In genomic region chr19:4376991-4377781, GRCh38 we compare ENCODE assay signal across 10 cellular contexts. TPM values are rescaled to one million over a fixed set of nuclear protein-coding genes. Genes with fewer than 3 reads are reported as not detected.
A peak's percentile ranks its signal among the peaks of the same experiment; 100 is the strongest.
DNase-seq lines count a peak whose midpoint lies in the region; ATAC-seq, FAIRE-seq and TF ChIP-seq lines count a peak whose summit lies in the region.
"Had no signal": no experiment of that assay in that cellular context is flagged by ENCODE, and none has a peak within 500 bp of the region (broad histone marks: within the 10 kb centered on the region; RNA-seq: fewer than 3 reads in every experiment).

No MANE protein-coding gene starts in this region.

- CTCF ChIA-PET in activated CD8-positive, alpha-beta T cell treated with anti-CD3 and anti-CD28 coated beads, Interleukin-2, amount 10 ng/mL, durations not matched to agents 7 days and 5 days (lab: Charles Lee) = interaction anchor here (1.0 to 2.3 kb wide), 2 partner anchors 23 to 25 kb away, joined by 3 to 7 read pairs; partner anchors contain the start of gene SH3GL1
- CTCF ChIA-PET in HepG2 (lab: Yijun Ruan, JAX; ENCODE audit: low intra/inter-chr PET ratio, low total read pairs) = interaction anchor here (3.1 kb wide), 1 partner anchor 24 kb away, joined by 27 read pairs; the partner anchor contains the start of genes CHAF1A and SH3GL1

- intact Hi-C loops in HepG2 (cut with micrococcal nuclease; ENCODE audit: unreplicated experiment) = no loop called here

- H3K4me2 ChIP-seq in HepG2 (ENCODE audit: low read depth, low read length) = no peak overlapping the region

- H3K27me3 Mint-ChIP-seq in activated naive CD4-positive, alpha-beta T cell treated with anti-CD3 and anti-CD28 coated beads, Interleukin-2, amount 50 U/mL, for 24 hours = no peaks in the 10 kb centered on the region
- H3K27me3 Mint-ChIP-seq in activated CD8-positive, alpha-beta T cell treated with anti-CD3 and anti-CD28 coated beads, Interleukin-2, amount 10 ng/mL, durations not matched to agents 7 days and 5 days (ENCODE audit: low read depth) = no peaks in the 10 kb centered on the region
- no peaks in the 10 kb centered on the region for H3K27me3 Mint-ChIP-seq in type B pancreatic cell
- H3K27me3 Mint-ChIP-seq: activated naive CD8-positive, alpha-beta T cell treated with anti-CD3 and anti-CD28 coated beads for 36 hours had no signal

- H3K4me3 ChIP-seq in HepG2 (replicated peaks in 1 of 3; ENCODE audit: insufficient read depth in 1 of 3, low read depth in 2 of 3, low read length in 3 of 3) (no peak overlapping the region), HAP-1 (no peak overlapping the region)

- ATAC-seq in activated naive CD4-positive, alpha-beta T cell treated with anti-CD3 and anti-CD28 coated beads, Interleukin-2, amount 50 U/mL, for 72 hours = no peak
- no peak for ATAC-seq in activated CD8-positive, alpha-beta T cell treated with anti-CD3 and anti-CD28 coated beads, Interleukin-2, amount 10 ng/mL, durations not matched to agents 7 days and 5 days
- ATAC-seq in HepG2 = no peak

- POLR2A ChIA-PET in activated CD8-positive, alpha-beta T cell treated with anti-CD3 and anti-CD28 coated beads, Interleukin-2, amount 10 ng/mL, durations not matched to agents 7 days and 5 days (lab: Charles Lee) = no interaction called here
- POLR2A ChIA-PET in HepG2 (lab: Yijun Ruan, JAX) = interaction anchor here (3.9 to 4.8 kb wide), 2 partner anchors 14 to 34 kb away, joined by 30 to 64 read pairs; partner anchors contain the start of gene MPND

- no peak for DNase-seq in activated naive CD4-positive, alpha-beta T cell treated with anti-CD3 and anti-CD28 coated beads, Interleukin-2, amount 50 U/mL, for 72 hours (ENCODE audit: low spot score in 2 of 2)
- no peak for DNase-seq in activated CD8-positive, alpha-beta T cell treated with anti-CD3 and anti-CD28 coated beads, Interleukin-2, amount 10 ng/mL, durations not matched to agents 7 days and 5 days
- no peak for DNase-seq in HepG2 (ENCODE audit: low spot score)
- DNase-seq in type B pancreatic cell (ENCODE audit: extremely low spot score, unreplicated experiment) = no peak
- no peak for DNase-seq in HAP-1 (ENCODE audit: low spot score in 2 of 2)
- no peak for DNase-seq in NCI-H146 treated with DMSO at 0.1 percent for 48 hours (lab: John Stamatoyannopoulos, UW; ENCODE audit: unreplicated experiment)
- DNase-seq in GM03348 (ENCODE audit: low spot score) = no peak
- DNase-seq: activated naive CD8-positive, alpha-beta T cell treated with anti-CD3 and anti-CD28 coated beads for 36 hours; NCI-H1417 treated with DMSO at 0.1 percent for 48 hours had no signal

- H3K27me3 ChIP-seq in HepG2 (ENCODE audit: control insufficient read depth in 1 of 2, insufficient read depth in 2 of 2, low read length in 2 of 2) (no peaks in the 10 kb centered on the region), HAP-1 (ENCODE audit: low read depth) (no peaks in the 10 kb centered on the region)

- no peaks in the 10 kb centered on the region for H3K9me3 Mint-ChIP-seq in activated naive CD4-positive, alpha-beta T cell treated with anti-CD3 and anti-CD28 coated beads, Interleukin-2, amount 50 U/mL, for 24 hours
- no peaks in the 10 kb centered on the region for H3K9me3 Mint-ChIP-seq in activated naive CD4-positive, alpha-beta T cell treated with anti-CD3 and anti-CD28 coated beads, Interleukin-2, amount 50 U/mL, for 72 hours
- H3K9me3 Mint-ChIP-seq in activated CD8-positive, alpha-beta T cell treated with anti-CD3 and anti-CD28 coated beads, Interleukin-2, amount 10 ng/mL, durations not matched to agents 7 days and 5 days (ENCODE audit: insufficient read depth) = no peaks in the 10 kb centered on the region
- H3K9me3 Mint-ChIP-seq in type B pancreatic cell = no peaks in the 10 kb centered on the region
- H3K9me3 Mint-ChIP-seq: activated naive CD8-positive, alpha-beta T cell treated with anti-CD3 and anti-CD28 coated beads for 36 hours had no signal

- no peak overlapping the region for H2AFZ ChIP-seq in HepG2 (ENCODE audit: low read length)

- TF ChIP-seq POLR2A in HepG2 (IDR thresholded peaks at IDR 0.05; ENCODE audit: insufficient read depth in 1 of 2, low read depth in 2 of 2, low read length in 2 of 2) = no peak

- peaks cover 6% of the 10 kb centered on the region; the same call in 1 of the 2 replicates for H4K20me1 ChIP-seq in HepG2 (ENCODE audit: insufficient read depth, low read length)

- peaks cover 73% of the 10 kb centered on the region for H3K79me2 ChIP-seq in HepG2 (ENCODE audit: insufficient read depth, low read length)

- peak overlapping the region; percentile 33 for H3K4me3 Mint-ChIP-seq in activated naive CD4-positive, alpha-beta T cell treated with anti-CD3 and anti-CD28 coated beads, Interleukin-2, amount 50 U/mL, for 24 hours
- H3K4me3 Mint-ChIP-seq in activated CD8-positive, alpha-beta T cell treated with anti-CD3 and anti-CD28 coated beads, Interleukin-2, amount 10 ng/mL, durations not matched to agents 7 days and 5 days = no peak overlapping the region
- H3K4me3 Mint-ChIP-seq in type B pancreatic cell = no peak overlapping the region
- H3K4me3 Mint-ChIP-seq: activated naive CD8-positive, alpha-beta T cell treated with anti-CD3 and anti-CD28 coated beads for 36 hours had no signal

- no peaks in the 10 kb centered on the region for H3K36me3 Mint-ChIP-seq in activated naive CD4-positive, alpha-beta T cell treated with anti-CD3 and anti-CD28 coated beads, Interleukin-2, amount 50 U/mL, for 24 hours
- peaks cover 0 to 4% of the 10 kb centered on the region in 2 donors for H3K36me3 Mint-ChIP-seq in activated naive CD4-positive, alpha-beta T cell treated with anti-CD3 and anti-CD28 coated beads, Interleukin-2, amount 50 U/mL, for 72 hours
- peaks cover 25% of the 10 kb centered on the region for H3K36me3 Mint-ChIP-seq in activated CD8-positive, alpha-beta T cell treated with anti-CD3 and anti-CD28 coated beads, Interleukin-2, amount 10 ng/mL, durations not matched to agents 7 days and 5 days (ENCODE audit: low read depth)
- peaks cover 3% of the 10 kb centered on the region for H3K36me3 Mint-ChIP-seq in type B pancreatic cell

- TF ChIP-seq EP300 in HepG2 (IDR thresholded peaks at IDR 0.05; ENCODE audit: low read depth in 2 of 2, low read length in 2 of 2) (no peak), HepG2 (CRISPR knock-in tag; IDR thresholded peaks at IDR 0.05; ENCODE audit: borderline replicate concordance) (no peak)

- H3K9me3 ChIP-seq in HepG2 (ENCODE audit: low read length) (no peaks in the 10 kb centered on the region), HAP-1 (no peaks in the 10 kb centered on the region)

- TF ChIP-seq CTCF in HepG2 (CRISPR knock-in tag; IDR thresholded peaks at IDR 0.05) (no peak), type B pancreatic cell (conservative IDR thresholded peaks at IDR 0.05) (no peak)

- no peak for FAIRE-seq in HepG2 (lab: Jason Lieb, UNC)

- H3K9ac ChIP-seq in HepG2 (ENCODE audit: insufficient read depth, low read depth, low read length) = no peak overlapping the region

- H3K27ac Mint-ChIP-seq in activated naive CD4-positive, alpha-beta T cell treated with anti-CD3 and anti-CD28 coated beads, Interleukin-2, amount 50 U/mL, for 24 hours = peak overlapping the region; percentile 74
- H3K27ac Mint-ChIP-seq in activated naive CD4-positive, alpha-beta T cell treated with anti-CD3 and anti-CD28 coated beads, Interleukin-2, amount 50 U/mL, for 72 hours = no peak overlapping the region
- peak overlapping the region; percentile 76 for H3K27ac Mint-ChIP-seq in activated CD8-positive, alpha-beta T cell treated with anti-CD3 and anti-CD28 coated beads, Interleukin-2, amount 10 ng/mL, durations not matched to agents 7 days and 5 days
- H3K27ac Mint-ChIP-seq in type B pancreatic cell = peak overlapping the region; percentile 95

- TF ChIP-seq RAD21 in HepG2 (CRISPR knock-in tag; IDR thresholded peaks at IDR 0.05) = no peak

- peaks cover 2 to 20% of the 10 kb centered on the region in 2 experiments; a peak in 3 of 5 replicates for H3K36me3 ChIP-seq in HepG2 (replicated peaks in 1 of 2; ENCODE audit: control insufficient read depth in 1 of 2, insufficient read depth in 2 of 2, low read length in 2 of 2)
- no peaks in the 10 kb centered on the region for H3K36me3 ChIP-seq in HAP-1 (replicated peaks)

- in situ Hi-C loops in HepG2 (cut with HindIII; ENCODE audit: extremely low pct_ligation_motif_present, low pct_unique_long_range_greater_than_20kb) (no loop called here), HAP-1 (cut with MboI; ENCODE audit: low sequenced_read_pairs) (no loop called here)

- peaks cover 42% of the 10 kb centered on the region for H3K4me1 ChIP-seq in HepG2 (ENCODE audit: insufficient read depth, low read length)
- H3K4me1 ChIP-seq in HAP-1 = peaks cover 13% of the 10 kb centered on the region

- H3K27ac ChIP-seq in HepG2 (ENCODE audit: extremely low read length, insufficient read depth, low read length) = no peak overlapping the region

- no TSS peak for BruUV-seq in HepG2 (replicated peaks; lab: Mats Ljungman, UMichigan)

- 93% methylated on average over 13 of the region's 23 CpGs for WGBS in HepG2 (ENCODE audit: low lambda C conversion rate)

- H3K4me1 Mint-ChIP-seq in activated naive CD4-positive, alpha-beta T cell treated with anti-CD3 and anti-CD28 coated beads, Interleukin-2, amount 50 U/mL, for 24 hours = peaks cover 63% of the 10 kb centered on the region
- H3K4me1 Mint-ChIP-seq in activated CD8-positive, alpha-beta T cell treated with anti-CD3 and anti-CD28 coated beads, Interleukin-2, amount 10 ng/mL, durations not matched to agents 7 days and 5 days (ENCODE audit: low read depth) = peaks cover 87% of the 10 kb centered on the region
- H3K4me1 Mint-ChIP-seq in type B pancreatic cell (ENCODE audit: unreplicated experiment) = peaks cover 35% of the 10 kb centered on the region

RNA-seq across cellular contexts. Expression of gene SH3GL1, which starts 23.2 kb away (rescaled TPM):
- total RNA-seq in activated naive CD4-positive, alpha-beta T cell treated with anti-CD3 and anti-CD28 coated beads, Interleukin-2, amount 50 U/mL, for 72 hours = 10 to 100 TPM; 40.9 to 53.4 TPM
- total RNA-seq in activated CD8-positive, alpha-beta T cell treated with anti-CD3 and anti-CD28 coated beads, Interleukin-2, amount 10 ng/mL, durations not matched to agents 7 days and 5 days = 10 to 100 TPM; 65.1 to 67.9 TPM
- 26.7 and 33.0 TPM in 2 replicates for total RNA-seq in HepG2 (2016; rRNA removed; fragmentation: Illumina TruSeq; extraction: Trizol)
- total RNA-seq in HepG2 (2016; cell fraction: cytosol; rRNA removed; fragmentation: Illumina TruSeq; extraction: Trizol; ENCODE audit: low read depth) = 13.7 and 15.7 TPM in 2 replicates
- 24.6 and 34.8 TPM in 2 replicates for total RNA-seq in HepG2 (2016; cell fraction: insoluble cytoplasmic fraction; rRNA removed; fragmentation: Illumina TruSeq; extraction: Trizol)
- 29.5 and 35.2 TPM in 2 replicates for total RNA-seq in HepG2 (2016; cell fraction: membrane; rRNA removed; fragmentation: Illumina TruSeq; extraction: Trizol)
- 16.4 and 18.3 TPM in 2 replicates for total RNA-seq in HepG2 (2016; cell fraction: nucleus; rRNA removed; fragmentation: Illumina TruSeq; extraction: Trizol)
- polyA plus RNA-seq in HepG2 (2011; rRNA removed) = 45.1 and 52.3 TPM in 2 replicates
- polyA plus RNA-seq in HepG2 (2011; cell fraction: cytosol; rRNA removed) = 35.9 and 53.9 TPM in 2 replicates
- 63.6 and 70.8 TPM in 2 replicates for polyA plus RNA-seq in HepG2 (2011; cell fraction: nucleus; rRNA removed)
- polyA plus RNA-seq in HepG2 (2012) = 50.6 and 52.1 TPM in 2 replicates
- polyA plus RNA-seq in HepG2 (2016; cell fraction: cytosol; fragmentation: Illumina TruSeq; extraction: Trizol; ENCODE audit: low read depth) = 29.2 and 32.7 TPM in 2 replicates
- 56.5 and 70.3 TPM in 2 replicates for polyA plus RNA-seq in HepG2 (2016; cell fraction: insoluble cytoplasmic fraction; fragmentation: Illumina TruSeq; extraction: Trizol; ENCODE audit: low read depth)
- polyA plus RNA-seq in HepG2 (2016; cell fraction: membrane; fragmentation: Illumina TruSeq; extraction: Trizol; ENCODE audit: low read depth) = 57.9 and 61.3 TPM in 2 replicates
- polyA plus RNA-seq in HepG2 (2016; cell fraction: nucleus; fragmentation: Illumina TruSeq; extraction: Trizol; ENCODE audit: insufficient read depth, low read depth) = 52.2 and 56.7 TPM in 2 replicates
- polyA minus RNA-seq in HepG2 (2011; rRNA and poly(A)+ RNA removed; ENCODE audit: low replicate concordance) = 39.3 and 69.8 TPM in 2 replicates
- polyA minus RNA-seq in HepG2 (2011; cell fraction: cytosol; rRNA and poly(A)+ RNA removed) = 30.6 and 31.5 TPM in 2 replicates
- polyA minus RNA-seq in HepG2 (2011; cell fraction: nucleus; rRNA and poly(A)+ RNA removed) = 19.3 and 22.8 TPM in 2 replicates
- total RNA-seq in type B pancreatic cell (ENCODE audit: low replicate concordance) = 74.4 and 87.2 TPM in 2 replicates

RNA-seq across cellular contexts. Expression of gene CHAF1A, which starts 25.3 kb away (rescaled TPM):
- total RNA-seq in activated naive CD4-positive, alpha-beta T cell treated with anti-CD3 and anti-CD28 coated beads, Interleukin-2, amount 50 U/mL, for 72 hours = 10 to 100 TPM; 67.1 to 93.6 TPM
- total RNA-seq in activated CD8-positive, alpha-beta T cell treated with anti-CD3 and anti-CD28 coated beads, Interleukin-2, amount 10 ng/mL, durations not matched to agents 7 days and 5 days = 100 to 1,000 TPM in 1 of 2 experiments, 10 to 100 TPM in 1; 95.3 to 104 TPM
- total RNA-seq in HepG2 (2016; rRNA removed; fragmentation: Illumina TruSeq; extraction: Trizol) (27.3 and 34.8 TPM in 2 replicates), type B pancreatic cell (ENCODE audit: low replicate concordance) (25.7 and 46.3 TPM in 2 replicates)
- total RNA-seq in HepG2 (2016; cell fraction: cytosol; rRNA removed; fragmentation: Illumina TruSeq; extraction: Trizol; ENCODE audit: low read depth) = 18.8 and 20.2 TPM in 2 replicates
- 19.1 and 34.6 TPM in 2 replicates for total RNA-seq in HepG2 (2016; cell fraction: insoluble cytoplasmic fraction; rRNA removed; fragmentation: Illumina TruSeq; extraction: Trizol)
- total RNA-seq in HepG2 (2016; cell fraction: membrane; rRNA removed; fragmentation: Illumina TruSeq; extraction: Trizol) = 20.4 and 23.9 TPM in 2 replicates
- 25.6 and 26.6 TPM in 2 replicates for total RNA-seq in HepG2 (2016; cell fraction: nucleus; rRNA removed; fragmentation: Illumina TruSeq; extraction: Trizol)
- 11.0 and 13.1 TPM in 2 replicates for polyA plus RNA-seq in HepG2 (2011; rRNA removed)
- 5.7 and 16.6 TPM in 2 replicates for polyA plus RNA-seq in HepG2 (2011; cell fraction: cytosol; rRNA removed)
- polyA plus RNA-seq in HepG2 (2011; cell fraction: nucleus; rRNA removed) = 41.7 and 67.3 TPM in 2 replicates
- polyA plus RNA-seq in HepG2 (2012) = 6.8 and 11.8 TPM in 2 replicates
- polyA plus RNA-seq in HepG2 (2016; cell fraction: cytosol; fragmentation: Illumina TruSeq; extraction: Trizol; ENCODE audit: low read depth) = 4.9 and 5.2 TPM in 2 replicates
- 23.0 and 29.8 TPM in 2 replicates for polyA plus RNA-seq in HepG2 (2016; cell fraction: insoluble cytoplasmic fraction; fragmentation: Illumina TruSeq; extraction: Trizol; ENCODE audit: low read depth)
- polyA plus RNA-seq in HepG2 (2016; cell fraction: membrane; fragmentation: Illumina TruSeq; extraction: Trizol; ENCODE audit: low read depth) = 9.0 and 10.1 TPM in 2 replicates
- polyA plus RNA-seq in HepG2 (2016; cell fraction: nucleus; fragmentation: Illumina TruSeq; extraction: Trizol; ENCODE audit: insufficient read depth, low read depth) = 57.2 and 60.7 TPM in 2 replicates
- polyA minus RNA-seq in HepG2 (2011; rRNA and poly(A)+ RNA removed; ENCODE audit: low replicate concordance) = 26.8 and 48.0 TPM in 2 replicates
- 7.6 and 9.2 TPM in 2 replicates for polyA minus RNA-seq in HepG2 (2011; cell fraction: cytosol; rRNA and poly(A)+ RNA removed)
- polyA minus RNA-seq in HepG2 (2011; cell fraction: nucleus; rRNA and poly(A)+ RNA removed) = 13.2 and 17.5 TPM in 2 replicates

RNA-seq across cellular contexts. Expression of gene MPND, which starts 33.8 kb away (rescaled TPM):
- total RNA-seq in activated naive CD4-positive, alpha-beta T cell treated with anti-CD3 and anti-CD28 coated beads, Interleukin-2, amount 50 U/mL, for 72 hours = 10 to 100 TPM; 18.4 to 22.0 TPM
- total RNA-seq in activated CD8-positive, alpha-beta T cell treated with anti-CD3 and anti-CD28 coated beads, Interleukin-2, amount 10 ng/mL, durations not matched to agents 7 days and 5 days = 10 to 100 TPM; 26.0 to 27.6 TPM
- total RNA-seq in HepG2 (2016; rRNA removed; fragmentation: Illumina TruSeq; extraction: Trizol) (12.9 and 15.8 TPM in 2 replicates), type B pancreatic cell (ENCODE audit: low replicate concordance) (43.5 and 43.6 TPM in 2 replicates)
- total RNA-seq in HepG2 (2016; cell fraction: cytosol; rRNA removed; fragmentation: Illumina TruSeq; extraction: Trizol; ENCODE audit: low read depth) = 16.5 and 20.0 TPM in 2 replicates
- 13.8 and 14.3 TPM in 2 replicates for total RNA-seq in HepG2 (2016; cell fraction: insoluble cytoplasmic fraction; rRNA removed; fragmentation: Illumina TruSeq; extraction: Trizol)
- total RNA-seq in HepG2 (2016; cell fraction: membrane; rRNA removed; fragmentation: Illumina TruSeq; extraction: Trizol) = 26.2 and 26.3 TPM in 2 replicates
- total RNA-seq in HepG2 (2016; cell fraction: nucleus; rRNA removed; fragmentation: Illumina TruSeq; extraction: Trizol) = 9.0 and 14.0 TPM in 2 replicates
- polyA plus RNA-seq in HepG2 (2011; rRNA removed) = 10.8 and 12.5 TPM in 2 replicates
- polyA plus RNA-seq in HepG2 (2011; cell fraction: cytosol; rRNA removed) = 9.6 and 14.7 TPM in 2 replicates
- polyA plus RNA-seq in HepG2 (2011; cell fraction: nucleus; rRNA removed) = 11.4 TPM in 2 replicates
- polyA plus RNA-seq in HepG2 (2012) = 9.9 and 11.7 TPM in 2 replicates
- polyA plus RNA-seq in HepG2 (2016; cell fraction: cytosol; fragmentation: Illumina TruSeq; extraction: Trizol; ENCODE audit: low read depth) = 26.1 and 31.1 TPM in 2 replicates
- 16.6 and 21.7 TPM in 2 replicates for polyA plus RNA-seq in HepG2 (2016; cell fraction: insoluble cytoplasmic fraction; fragmentation: Illumina TruSeq; extraction: Trizol; ENCODE audit: low read depth)
- polyA plus RNA-seq in HepG2 (2016; cell fraction: membrane; fragmentation: Illumina TruSeq; extraction: Trizol; ENCODE audit: low read depth) = 33.3 and 33.5 TPM in 2 replicates
- 16.7 and 20.2 TPM in 2 replicates for polyA plus RNA-seq in HepG2 (2016; cell fraction: nucleus; fragmentation: Illumina TruSeq; extraction: Trizol; ENCODE audit: insufficient read depth, low read depth)
- polyA minus RNA-seq in HepG2 (2011; rRNA and poly(A)+ RNA removed; ENCODE audit: low replicate concordance) = 6.7 and 17.0 TPM in 2 replicates
- polyA minus RNA-seq in HepG2 (2011; cell fraction: cytosol; rRNA and poly(A)+ RNA removed) = 7.6 and 9.1 TPM in 2 replicates
- 6.7 and 7.2 TPM in 2 replicates for polyA minus RNA-seq in HepG2 (2011; cell fraction: nucleus; rRNA and poly(A)+ RNA removed)

RNA-seq across cellular contexts. Expression of gene STAP2, which starts 38.6 kb away (rescaled TPM):
- total RNA-seq in activated naive CD4-positive, alpha-beta T cell treated with anti-CD3 and anti-CD28 coated beads, Interleukin-2, amount 50 U/mL, for 72 hours = 10 to 100 TPM; 17.4 to 22.3 TPM
- total RNA-seq in activated CD8-positive, alpha-beta T cell treated with anti-CD3 and anti-CD28 coated beads, Interleukin-2, amount 10 ng/mL, durations not matched to agents 7 days and 5 days = 10 to 100 TPM; 14.3 to 16.5 TPM
- 39.0 and 43.1 TPM in 2 replicates for total RNA-seq in HepG2 (2016; rRNA removed; fragmentation: Illumina TruSeq; extraction: Trizol)
- total RNA-seq in HepG2 (2016; cell fraction: cytosol; rRNA removed; fragmentation: Illumina TruSeq; extraction: Trizol; ENCODE audit: low read depth) = 9.7 and 11.5 TPM in 2 replicates
- 42.4 and 43.7 TPM in 2 replicates for total RNA-seq in HepG2 (2016; cell fraction: insoluble cytoplasmic fraction; rRNA removed; fragmentation: Illumina TruSeq; extraction: Trizol)
- total RNA-seq in HepG2 (2016; cell fraction: membrane; rRNA removed; fragmentation: Illumina TruSeq; extraction: Trizol) = 14.0 and 15.6 TPM in 2 replicates
- 14.8 and 19.2 TPM in 2 replicates for total RNA-seq in HepG2 (2016; cell fraction: nucleus; rRNA removed; fragmentation: Illumina TruSeq; extraction: Trizol)
- 43.7 and 56.0 TPM in 2 replicates for polyA plus RNA-seq in HepG2 (2011; rRNA removed)
- 51.4 and 52.1 TPM in 2 replicates for polyA plus RNA-seq in HepG2 (2011; cell fraction: cytosol; rRNA removed)
- 86.7 and 88.3 TPM in 2 replicates for polyA plus RNA-seq in HepG2 (2011; cell fraction: nucleus; rRNA removed)
- polyA plus RNA-seq in HepG2 (2012) = 23.6 and 28.4 TPM in 2 replicates
- 9.7 and 10.2 TPM in 2 replicates for polyA plus RNA-seq in HepG2 (2016; cell fraction: cytosol; fragmentation: Illumina TruSeq; extraction: Trizol; ENCODE audit: low read depth)
- 40.0 and 44.1 TPM in 2 replicates for polyA plus RNA-seq in HepG2 (2016; cell fraction: insoluble cytoplasmic fraction; fragmentation: Illumina TruSeq; extraction: Trizol; ENCODE audit: low read depth)
- 14.2 and 14.5 TPM in 2 replicates for polyA plus RNA-seq in HepG2 (2016; cell fraction: membrane; fragmentation: Illumina TruSeq; extraction: Trizol; ENCODE audit: low read depth)
- 43.0 and 48.7 TPM in 2 replicates for polyA plus RNA-seq in HepG2 (2016; cell fraction: nucleus; fragmentation: Illumina TruSeq; extraction: Trizol; ENCODE audit: insufficient read depth, low read depth)
- polyA minus RNA-seq in HepG2 (2011; rRNA and poly(A)+ RNA removed; ENCODE audit: low replicate concordance) = 0.07 and 31.4 TPM in 2 replicates
- 15.3 and 25.5 TPM in 2 replicates for polyA minus RNA-seq in HepG2 (2011; cell fraction: cytosol; rRNA and poly(A)+ RNA removed)
- 6.3 and 10.3 TPM in 2 replicates for polyA minus RNA-seq in HepG2 (2011; cell fraction: nucleus; rRNA and poly(A)+ RNA removed)
- total RNA-seq in type B pancreatic cell (ENCODE audit: low replicate concordance) = 42.5 and 96.9 TPM in 2 replicates

Comparison
In these comparisons a context has a peak if more than half of its experiments do, and no peak if none do; other contexts are left out.
1. H3K27ac Mint-ChIP-seq: peak in activated naive CD4-positive, alpha-beta T cell treated with anti-CD3 and anti-CD28 coated beads, Interleukin-2, amount 50 U/mL, for 24 hours (single experiment), activated CD8-positive, alpha-beta T cell treated with anti-CD3 and anti-CD28 coated beads, Interleukin-2, amount 10 ng/mL, durations not matched to agents 7 days and 5 days (single experiment) and type B pancreatic cell (single experiment); none in activated naive CD4-positive, alpha-beta T cell treated with anti-CD3 and anti-CD28 coated beads, Interleukin-2, amount 50 U/mL, for 72 hours (0 of 2).